ENCODE assay signal across 16 cellular contexts in the genomic region with DNA sequence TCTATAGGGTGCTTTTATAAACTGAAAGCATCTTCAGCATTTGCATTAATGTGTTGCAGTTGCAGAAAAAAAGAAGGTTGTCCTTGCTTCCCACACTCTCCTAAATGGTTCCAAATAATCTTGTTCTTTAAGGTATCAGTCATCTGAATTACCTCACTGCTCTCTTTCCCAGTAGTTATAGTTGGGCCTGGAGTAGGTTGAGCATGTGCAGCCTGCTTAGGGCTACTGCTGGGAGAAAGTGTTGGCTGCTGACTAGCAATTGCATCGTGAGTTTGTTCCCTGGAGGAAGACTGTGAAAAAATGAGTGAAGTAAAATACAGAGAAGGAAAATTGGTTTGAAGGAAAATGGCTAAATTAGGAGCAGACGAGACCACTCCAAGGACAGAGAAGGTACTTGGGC.
DNase-seq lines count a peak whose midpoint lies in the region; ATAC-seq and TF ChIP-seq lines count a peak whose summit lies in the region.
"Had no signal": no experiment of that assay in that cellular context is flagged by ENCODE, and none has a peak within 500 bp of the region (broad histone marks: within the 10 kb centered on the region; RNA-seq: fewer than 3 reads in every experiment).

No MANE protein-coding gene starts in this region.

- no peaks in the 10 kb centered on the region for H3K36me3 ChIP-seq in tibial artery
- H3K36me3 ChIP-seq: esophagus muscularis mucosa, ovary had no signal

- peak; percentile 61 for ATAC-seq in left ventricle myocardium superior
- ATAC-seq in Right ventricle myocardium superior (ENCODE audit: poor library complexity): no peak
- ATAC-seq in SK-N-SH treated with all-trans-retinoic acid at 6 μM for 48 hours: peak; percentile 86
- no peak for ATAC-seq in GM21515 (IDR thresholded peaks at IDR 0.05; ENCODE audit: unreplicated experiment)
- ATAC-seq: A549; activated naive CD4-positive, alpha-beta T cell treated with anti-CD3 and anti-CD28 coated beads, Interleukin-2, amount 50 U/mL, for 72 hours had no signal

- no peak overlapping the region for H3K4me3 ChIP-seq in tibial artery
- H3K4me3 ChIP-seq: A549, esophagus muscularis mucosa, ovary had no signal

- H3K9me3 ChIP-seq in tibial artery: no peaks in the 10 kb centered on the region
- H3K9me3 ChIP-seq: A549, Caco-2, esophagus muscularis mucosa, ovary had no signal

- H3K4me1 ChIP-seq in tibial artery: peaks cover 0 to 10% (median 4%) of the 10 kb centered on the region in 4 donors
- H3K4me1 ChIP-seq: A549, esophagus muscularis mucosa had no signal

- H3K27ac ChIP-seq in tibial artery: no peak overlapping the region
- H3K27ac ChIP-seq: A549, esophagus muscularis mucosa, ovary had no signal

- intact Hi-C loops in left ventricle myocardium superior (cut with micrococcal nuclease) (no loop called here), Right ventricle myocardium superior (cut with DNase I) (no loop called here), tibial artery (cut with DNase I; ENCODE audit: low total_unique reads) (no loop called here)

- DNase-seq in left ventricle myocardium superior (no peak), Right ventricle myocardium superior (no peak), fibroblast of peridontal ligament (ENCODE audit: extremely low read depth) (peak; percentile 69), tibial artery (no peak), erythroblast (lab: John Stamatoyannopoulos, UW) (no peak), NCI-H345 treated with DMSO at 0.1 percent for 48 hours (lab: John Stamatoyannopoulos, UW; ENCODE audit: unreplicated experiment) (no peak)
- DNase-seq: activated CD4-positive, CD25-positive, alpha-beta regulatory T cell treated with anti-CD3 and anti-CD28 coated beads, Interleukin-2, amount 50 U/mL, for 72 hours; Caco-2; cerebellar nuclear complex; NCI-H2171 treated with DMSO at 0.1 percent for 48 hours; ovary had no signal

- TF ChIP-seq POLR2A in erythroblast (IDR thresholded peaks at IDR 0.05; ENCODE audit: low read length): no peak

- H3K27me3 ChIP-seq in tibial artery: no peaks in the 10 kb centered on the region
- H3K27me3 ChIP-seq: esophagus muscularis mucosa, ovary had no signal

- TF ChIP-seq CTCF in tibial artery (IDR thresholded peaks at IDR 0.05): no peak

TF ChIP-seq in SK-N-SH treated with all-trans-retinoic acid at 6 μM for 48 hours, 23 proteins besides CTCF, POLR2A, EP300 and RAD21:
- peak; percentile 80; the same call in 1 of the 2 replicates for TF ChIP-seq SNAI2 (CRISPR knock-in tag; IDR thresholded peaks at IDR 0.05)
- TF ChIP-seq, protein P1, sequence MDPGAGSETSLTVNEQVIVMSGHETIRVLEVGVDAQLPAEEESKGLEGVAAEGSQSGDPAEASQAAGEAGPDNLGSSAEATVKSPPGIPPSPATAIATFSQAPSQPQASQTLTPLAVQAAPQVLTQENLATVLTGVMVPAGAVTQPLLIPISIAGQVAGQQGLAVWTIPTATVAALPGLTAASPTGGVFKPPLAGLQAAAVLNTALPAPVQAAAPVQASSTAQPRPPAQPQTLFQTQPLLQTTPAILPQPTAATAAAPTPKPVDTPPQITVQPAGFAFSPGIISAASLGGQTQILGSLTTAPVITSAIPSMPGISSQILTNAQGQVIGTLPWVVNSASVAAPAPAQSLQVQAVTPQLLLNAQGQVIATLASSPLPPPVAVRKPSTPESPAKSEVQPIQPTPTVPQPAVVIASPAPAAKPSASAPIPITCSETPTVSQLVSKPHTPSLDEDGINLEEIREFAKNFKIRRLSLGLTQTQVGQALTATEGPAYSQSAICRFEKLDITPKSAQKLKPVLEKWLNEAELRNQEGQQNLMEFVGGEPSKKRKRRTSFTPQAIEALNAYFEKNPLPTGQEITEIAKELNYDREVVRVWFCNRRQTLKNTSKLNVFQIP (CRISPR knock-in tag; IDR thresholded peaks at IDR 0.05; ENCODE audit: borderline replicate concordance, low read depth): no peak

Comparison
In these comparisons a context has a peak if more than half of its experiments do, and no peak if none do; other contexts are left out.
1. ATAC-seq: peak in left ventricle myocardium superior (single experiment) and SK-N-SH treated with all-trans-retinoic acid at 6 μM for 48 hours (single experiment); none in Right ventricle myocardium superior (single experiment) and GM21515 (single experiment).